ENCODE assay signal across 24 cellular contexts in the genomic region with DNA sequence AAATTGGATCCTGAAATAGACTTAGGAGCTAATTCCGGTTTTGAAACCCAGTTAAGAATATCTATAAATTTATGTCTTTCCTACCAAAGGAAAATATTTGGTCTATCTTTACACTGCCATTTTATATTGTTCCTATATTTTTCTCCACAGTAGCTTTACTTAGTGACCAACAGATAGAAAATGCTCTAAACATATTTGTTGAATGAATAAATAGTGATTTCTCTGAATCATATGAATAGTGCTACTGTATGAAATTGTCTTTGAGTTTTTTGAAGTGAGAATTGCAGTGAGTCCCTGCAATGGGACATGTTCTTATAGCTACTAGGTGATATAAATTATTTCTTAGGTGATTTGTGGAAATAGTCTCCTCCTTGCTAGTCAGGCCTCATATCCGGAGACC.
"Had no signal": no experiment of that assay in that cellular context is flagged by ENCODE, and none has a peak within 500 bp of the region (broad histone marks: within the 10 kb centered on the region; RNA-seq: fewer than 3 reads in every experiment).

No MANE protein-coding gene starts in this region.

- H3K4me3 ChIP-seq: cardiac muscle cell had no signal

- H3K9me3 Mint-ChIP-seq: activated naive CD4-positive, alpha-beta T cell treated with anti-CD3 and anti-CD28 coated beads, Interleukin-2, amount 50 U/mL, for 24 hours; WTC11 had no signal

- H3K27ac ChIP-seq: brain microvascular endothelial cell, cardiac muscle cell had no signal

- H3K27me3 ChIP-seq: brain microvascular endothelial cell, cardiac muscle cell had no signal

- H3K36me3 ChIP-seq: brain microvascular endothelial cell, cardiac muscle cell had no signal

- ATAC-seq: activated CD8-positive, alpha-beta T cell treated with anti-CD3 and anti-CD28 coated beads, Interleukin-2, amount 10 ng/mL, durations not matched to agents 7 days and 5 days; T-helper 17 cell; WTC11 had no signal

- DNase-seq: activated CD4-positive, alpha-beta T cell treated with anti-CD3 and anti-CD28 coated beads for 48 hours; activated CD4-positive, alpha-beta T cell treated with anti-CD3 and anti-CD28 coated beads, Interleukin-2, amount 50 U/mL, for 4 hours; activated CD4-positive, CD25-positive, alpha-beta regulatory T cell treated with anti-CD3 and anti-CD28 coated beads, Interleukin-2, amount 50 U/mL, for 72 hours; activated CD8-positive, alpha-beta memory T cell treated with anti-CD3 and anti-CD28 coated beads, Interleukin-2, amount 50 U/mL, for 48 hours; activated CD8-positive, alpha-beta T cell treated with anti-CD3 and anti-CD28 coated beads, Interleukin-2, amount 10 ng/mL, durations not matched to agents 7 days and 5 days; activated effector memory CD4-positive, alpha-beta T cell treated with Interleukin-2 at 50 U/mL for 16 hours; activated naive CD4-positive, alpha-beta T cell; activated T-cell treated with anti-CD3 and anti-CD28 coated beads, Interleukin-2, amount 50 U/mL, for 1 hour; amygdala; brain microvascular endothelial cell; cerebellar nuclear complex; NCI-H1105; NCI-H1436 treated with DMSO at 0.1 percent for 48 hours; NCI-H187; NCI-H2081; NCI-H446; NCI-H524; SHP77 treated with DMSO at 0.1 percent for 48 hours; T-helper 17 cell; T-helper 9 cell had no signal

- H3K4me3 Mint-ChIP-seq: activated CD8-positive, alpha-beta T cell treated with anti-CD3 and anti-CD28 coated beads, Interleukin-2, amount 10 ng/mL, durations not matched to agents 7 days and 5 days; activated naive CD4-positive, alpha-beta T cell treated with anti-CD3 and anti-CD28 coated beads, Interleukin-2, amount 50 U/mL, for 24 hours; T-helper 17 cell; WTC11 had no signal

- H3K27ac Mint-ChIP-seq: activated CD8-positive, alpha-beta T cell treated with anti-CD3 and anti-CD28 coated beads, Interleukin-2, amount 10 ng/mL, durations not matched to agents 7 days and 5 days; activated naive CD4-positive, alpha-beta T cell treated with anti-CD3 and anti-CD28 coated beads, Interleukin-2, amount 50 U/mL, for 24 hours; T-helper 17 cell; WTC11 had no signal

- FAIRE-seq: RCC 7860 had no signal

- H3K27me3 Mint-ChIP-seq: activated naive CD4-positive, alpha-beta T cell treated with anti-CD3 and anti-CD28 coated beads, Interleukin-2, amount 50 U/mL, for 24 hours had no signal

- H3K36me3 Mint-ChIP-seq: activated naive CD4-positive, alpha-beta T cell treated with anti-CD3 and anti-CD28 coated beads, Interleukin-2, amount 50 U/mL, for 24 hours; WTC11 had no signal
